Comparison of ENCODE assay signal across 9 cellular contexts in genomic region chr15:67174864-67175573, GRCh38.
DNase-seq lines count a peak whose midpoint lies in the region; ATAC-seq, FAIRE-seq and TF ChIP-seq lines count a peak whose summit lies in the region.
"Had no signal": no experiment of that assay in that cellular context is flagged by ENCODE, and none has a peak within 500 bp of the region (broad histone marks: within the 10 kb centered on the region; RNA-seq: fewer than 3 reads in every experiment).

No MANE protein-coding gene starts in this region.

- peak overlapping the region; percentile 86 for H3K27ac Mint-ChIP-seq in central memory CD8-positive, alpha-beta T cell (ENCODE audit: low read depth)

- peak overlapping the region in 2 of 4 donors; percentile 24 to 38 for H3K27ac ChIP-seq in pancreas
- H3K27ac ChIP-seq: parathyroid adenoma had no signal

- H3K4me1 Mint-ChIP-seq in central memory CD8-positive, alpha-beta T cell: peaks cover 59% of the 10 kb centered on the region

- H3K9me3 ChIP-seq in pancreas: no peaks in the 10 kb centered on the region

- H3K4me3 Mint-ChIP-seq in central memory CD8-positive, alpha-beta T cell: no peak overlapping the region

- H3K36me3 ChIP-seq in pancreas: no peaks in the 10 kb centered on the region

- intact Hi-C loops in pancreas (cut with DNase I): no loop called here

- in situ Hi-C loops in Caki2 (cut with HindIII; ENCODE audit: low pct_unique_long_range_greater_than_20kb, low sequenced_read_pairs): no loop called here

- H3K27me3 ChIP-seq in pancreas: no peaks in the 10 kb centered on the region

- H3K4me3 ChIP-seq in pancreas: no peak overlapping the region

- H3K9me3 Mint-ChIP-seq in central memory CD8-positive, alpha-beta T cell: no peaks in the 10 kb centered on the region

- H3K36me3 Mint-ChIP-seq in central memory CD8-positive, alpha-beta T cell (ENCODE audit: insufficient read depth): peaks cover 31% of the 10 kb centered on the region

- ATAC-seq in central memory CD8-positive, alpha-beta T cell (replicated peaks; ENCODE audit: extremely low read depth, poor library complexity, severe bottlenecking): no peak
- ATAC-seq in pancreas (peak in 3 of 4 donors; percentile 34 to 63 (median 61)), GM18505 (IDR thresholded peaks at IDR 0.05; ENCODE audit: unreplicated experiment) (no peak)

- FAIRE-seq in pancreas (lab: Jason Lieb, UNC): no peak

- DNase-seq in Caki2 (ENCODE audit: low read depth): peak; percentile 88
- DNase-seq in NCI-H2171 treated with DMSO at 0.1 percent for 48 hours (lab: John Stamatoyannopoulos, UW): peak; percentile 35
- no peak for DNase-seq in central memory CD8-positive, alpha-beta T cell (ENCODE audit: low spot score in 2 of 2)
- peak in 1 of 6 donors; percentile 48 for DNase-seq in pancreas
- no peak for DNase-seq in GM03348 (ENCODE audit: low spot score)
- no peak for DNase-seq in NCI-H2227 treated with DMSO at 0.1 percent for 48 hours (lab: John Stamatoyannopoulos, UW)
- no peak for DNase-seq in Ammon's horn (ENCODE audit: low spot score)

- WGBS in pancreas, 2 donors: 79 to 83% methylated on average over 9 of the region's 9 CpGs

- TF ChIP-seq POLR2A in GM18505 (IDR thresholded peaks at IDR 0.05; ENCODE audit: borderline replicate concordance, extremely low read depth, insufficient read depth, insufficient read length): no peak

- no peaks in the 10 kb centered on the region for H3K27me3 Mint-ChIP-seq in central memory CD8-positive, alpha-beta T cell

- H3K4me1 ChIP-seq in pancreas: peaks cover 0 to 16% (median 7%) of the 10 kb centered on the region in 3 donors

- TF ChIP-seq CTCF in pancreas (IDR thresholded peaks at IDR 0.05): no peak

Comparison
In these comparisons a context has a peak if more than half of its experiments do, and no peak if none do; other contexts are left out.
1. DNase-seq: peak in Caki2 (single experiment) and NCI-H2171 treated with DMSO at 0.1 percent for 48 hours (single experiment); none in central memory CD8-positive, alpha-beta T cell (0 of 2), GM03348 (single experiment), NCI-H2227 treated with DMSO at 0.1 percent for 48 hours (single experiment) and Ammon's horn (single experiment).
2. ATAC-seq: peak in pancreas (3 of 4); none in central memory CD8-positive, alpha-beta T cell (single experiment) and GM18505 (single experiment).